14 cellular contexts compared by ENCODE assay signal in the genomic region with DNA sequence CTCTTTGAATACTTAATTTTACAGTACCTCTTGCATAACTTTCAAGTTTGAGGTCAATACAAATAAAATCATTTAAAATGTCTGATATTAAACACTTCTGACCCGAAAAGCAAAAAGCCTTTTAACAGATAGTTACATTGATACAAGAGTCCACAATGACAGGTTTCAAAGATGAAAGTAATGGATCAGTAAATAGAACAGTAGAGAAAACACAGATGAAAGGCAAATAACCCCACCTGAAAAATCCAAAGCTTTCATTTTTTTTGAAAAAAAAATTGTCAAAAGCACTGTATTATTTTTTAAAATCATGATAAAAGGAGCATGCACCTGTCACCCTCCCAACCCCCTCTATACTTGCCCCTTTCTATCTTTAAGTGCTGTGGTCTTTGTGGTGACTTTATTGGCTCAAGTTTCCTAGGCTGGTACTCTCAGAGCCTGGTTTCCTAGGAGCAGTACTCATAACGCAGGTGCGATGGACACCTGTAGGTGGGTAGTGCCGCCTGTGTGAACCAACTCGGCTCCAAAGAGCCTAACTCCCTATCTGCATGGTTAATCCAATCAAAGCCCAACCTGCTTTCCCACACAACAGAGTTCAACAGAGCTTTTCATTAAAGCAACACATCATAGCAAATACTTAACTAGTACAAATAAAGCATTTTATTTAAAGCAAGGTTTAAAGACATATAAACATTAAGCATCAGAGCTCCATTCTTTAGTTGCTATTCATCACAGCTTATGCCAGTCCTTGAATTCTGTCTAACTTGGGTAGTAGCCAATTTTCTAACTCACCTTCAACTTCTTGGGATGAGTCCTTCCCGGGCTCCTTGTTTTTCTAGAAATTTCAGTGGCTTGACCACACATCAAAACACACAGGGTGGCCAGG. TPM values are rescaled to one million over a fixed set of nuclear protein-coding genes. Genes with fewer than 3 reads are reported as not detected.
DNase-seq lines count a peak whose midpoint lies in the region; ATAC-seq and TF ChIP-seq lines count a peak whose summit lies in the region.
"Had no signal": no experiment of that assay in that cellular context is flagged by ENCODE, and none has a peak within 500 bp of the region (broad histone marks: within the 10 kb centered on the region; RNA-seq: fewer than 3 reads in every experiment).

No MANE protein-coding gene starts in this region.

- H3K36me3 ChIP-seq in DND-41 (ENCODE audit: insufficient read depth, low read length) (no peaks in the 10 kb centered on the region), liver (ENCODE audit: control insufficient read depth in 4 of 4, insufficient read depth in 3 of 4, low read depth in 1 of 4, low read length in 3 of 4) (no peaks in the 10 kb centered on the region)
- H3K36me3 ChIP-seq: HAP-1, SJSA1 had no signal

- H3K4me3 ChIP-seq in DND-41 (ENCODE audit: low read depth in 1 of 2, low read length in 2 of 2) (no peak overlapping the region), liver (ENCODE audit: low read depth in 1 of 3, low read length in 3 of 3) (no peak overlapping the region)
- H3K4me3 ChIP-seq: HAP-1, hepatocyte, SJSA1 had no signal

- no peak overlapping the region for H3K9ac ChIP-seq in DND-41 (ENCODE audit: low read depth, low read length)
- no peak overlapping the region for H3K9ac ChIP-seq in liver (ENCODE audit: low read depth in 1 of 2, low read length in 2 of 2)

- H3K4me2 ChIP-seq in DND-41 (ENCODE audit: insufficient read depth, low read length) = peak overlapping the region; percentile 6; the same call in 1 of the 2 replicates
- H3K4me2 ChIP-seq: hepatocyte had no signal

- no peak for TF ChIP-seq CTCF in DND-41 (IDR thresholded peaks at IDR 0.05; ENCODE audit: borderline replicate concordance, extremely low read depth, low read length, poor library complexity, severe bottlenecking)
- no peak for TF ChIP-seq CTCF in liver (IDR thresholded peaks at IDR 0.05; ENCODE audit: low read depth, low read length, missing input control)

- TF ChIP-seq RAD21 in liver (IDR thresholded peaks at IDR 0.05) = no peak

- 70% methylated on average over 6 of the region's 6 CpGs for WGBS in liver

- peak; percentile 83 for DNase-seq in DND-41
- peak; percentile 88 for DNase-seq in NCI-H1105 treated with DMSO at 0.1 percent for 48 hours (lab: John Stamatoyannopoulos, UW)
- DNase-seq in RPMI8226 = peak; percentile 95
- DNase-seq in Ammon's horn (ENCODE audit: low spot score) = no peak
- DNase-seq in DMS 273 (lab: John Stamatoyannopoulos, UW; ENCODE audit: unreplicated experiment) = no peak
- DNase-seq: activated T-cell treated with anti-CD3 and anti-CD28 coated beads, Interleukin-2, amount 50 U/mL, for 1 hour; NCI-H524 treated with DMSO at 0.1 percent for 48 hours had no signal

- peak; percentile 89 for ATAC-seq in DND-41 (ENCODE audit: insufficient read depth, low read depth)
- no peak for ATAC-seq in HG03457 (IDR thresholded peaks at IDR 0.05; ENCODE audit: unreplicated experiment)

- H3K4me1 ChIP-seq in DND-41 (ENCODE audit: insufficient read depth, low read length) (peaks cover 44% of the 10 kb centered on the region), liver (ENCODE audit: control insufficient read depth in 4 of 4, insufficient read depth in 4 of 4, low read length in 3 of 4) (peaks cover 14 to 58% (median 35%) of the 10 kb centered on the region in 4 donors)
- H3K4me1 ChIP-seq: HAP-1 had no signal

- H3K27ac ChIP-seq in DND-41 (ENCODE audit: low read length) = peak overlapping the region; percentile 73
- H3K27ac ChIP-seq in liver (ENCODE audit: low read depth in 1 of 2, low read length in 2 of 2) = peak overlapping the region; percentile 1 to 22
- H3K27ac ChIP-seq: hepatocyte, SJSA1, VCaP had no signal

- H4K20me1 ChIP-seq in DND-41 (ENCODE audit: insufficient read depth, low read length) = no peaks in the 10 kb centered on the region

- H3K27me3 ChIP-seq in DND-41 (ENCODE audit: insufficient read depth, low read length, poor library complexity) (no peaks in the 10 kb centered on the region), liver (ENCODE audit: control insufficient read depth in 4 of 4, insufficient read depth in 4 of 4, low read length in 3 of 4) (no peaks in the 10 kb centered on the region)
- H3K27me3 ChIP-seq: hepatocyte, SJSA1 had no signal

- no peaks in the 10 kb centered on the region for H3K79me2 ChIP-seq in DND-41 (ENCODE audit: insufficient read depth, low read length)
- H3K79me2 ChIP-seq: hepatocyte had no signal

- H2AFZ ChIP-seq in DND-41 (ENCODE audit: low read depth, low read length) = no peak overlapping the region
- H2AFZ ChIP-seq: hepatocyte had no signal

- H3K9me3 ChIP-seq in DND-41 (ENCODE audit: insufficient read depth, low read length, severe bottlenecking) = no peaks in the 10 kb centered on the region
- no peaks in the 10 kb centered on the region for H3K9me3 ChIP-seq in liver (ENCODE audit: control insufficient read depth in 4 of 4, low read length in 3 of 4)
- H3K9me3 ChIP-seq: HAP-1, SJSA1 had no signal

TF ChIP-seq in liver, 16 proteins besides CTCF, POLR2A, EP300 and RAD21:
- no peak for TF ChIP-seq TAF1 (conservative IDR thresholded peaks at IDR 0.05)
- TF ChIP-seq, protein P1, sequence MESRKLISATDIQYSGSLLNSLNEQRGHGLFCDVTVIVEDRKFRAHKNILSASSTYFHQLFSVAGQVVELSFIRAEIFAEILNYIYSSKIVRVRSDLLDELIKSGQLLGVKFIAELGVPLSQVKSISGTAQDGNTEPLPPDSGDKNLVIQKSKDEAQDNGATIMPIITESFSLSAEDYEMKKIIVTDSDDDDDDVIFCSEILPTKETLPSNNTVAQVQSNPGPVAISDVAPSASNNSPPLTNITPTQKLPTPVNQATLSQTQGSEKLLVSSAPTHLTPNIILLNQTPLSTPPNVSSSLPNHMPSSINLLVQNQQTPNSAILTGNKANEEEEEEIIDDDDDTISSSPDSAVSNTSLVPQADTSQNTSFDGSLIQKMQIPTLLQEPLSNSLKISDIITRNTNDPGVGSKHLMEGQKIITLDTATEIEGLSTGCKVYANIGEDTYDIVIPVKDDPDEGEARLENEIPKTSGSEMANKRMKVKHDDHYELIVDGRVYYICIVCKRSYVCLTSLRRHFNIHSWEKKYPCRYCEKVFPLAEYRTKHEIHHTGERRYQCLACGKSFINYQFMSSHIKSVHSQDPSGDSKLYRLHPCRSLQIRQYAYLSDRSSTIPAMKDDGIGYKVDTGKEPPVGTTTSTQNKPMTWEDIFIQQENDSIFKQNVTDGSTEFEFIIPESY (IDR thresholded peaks at IDR 0.05) = no peak
- no peak for TF ChIP-seq EGR1 (IDR thresholded peaks at IDR 0.05; ENCODE audit: low read depth in 2 of 2)
- no peak for TF ChIP-seq YY1 (IDR thresholded peaks at IDR 0.05)
- TF ChIP-seq NR2F2 (IDR thresholded peaks at IDR 0.05) = no peak
- TF ChIP-seq, protein P2, sequence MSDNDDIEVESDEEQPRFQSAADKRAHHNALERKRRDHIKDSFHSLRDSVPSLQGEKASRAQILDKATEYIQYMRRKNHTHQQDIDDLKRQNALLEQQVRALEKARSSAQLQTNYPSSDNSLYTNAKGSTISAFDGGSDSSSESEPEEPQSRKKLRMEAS (IDR thresholded peaks at IDR 0.05) = no peak
- no peak for TF ChIP-seq JUND (IDR thresholded peaks at IDR 0.05)
- TF ChIP-seq, protein P3, sequence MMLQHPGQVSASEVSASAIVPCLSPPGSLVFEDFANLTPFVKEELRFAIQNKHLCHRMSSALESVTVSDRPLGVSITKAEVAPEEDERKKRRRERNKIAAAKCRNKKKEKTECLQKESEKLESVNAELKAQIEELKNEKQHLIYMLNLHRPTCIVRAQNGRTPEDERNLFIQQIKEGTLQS (IDR thresholded peaks at IDR 0.05) = no peak
- no peak for TF ChIP-seq FOXA2 (IDR thresholded peaks at IDR 0.05)
- TF ChIP-seq GABPA (IDR thresholded peaks at IDR 0.05 in 1 of 2, conservative IDR thresholded peaks at IDR 0.05 in 1 of 2) = no peak
- TF ChIP-seq HNF4G (IDR thresholded peaks at IDR 0.05) = no peak
- no peak for TF ChIP-seq RXRA (IDR thresholded peaks at IDR 0.05)
- no peak for TF ChIP-seq SP1 (IDR thresholded peaks at IDR 0.05)
- TF ChIP-seq FOXA1 (IDR thresholded peaks at IDR 0.05) = no peak
- no peak for TF ChIP-seq HNF4A (conservative IDR thresholded peaks at IDR 0.05)
TF ChIP-seq in liver: peak in this region for 0.

RNA-seq across cellular contexts. Expression of a gene that starts 32.3 kb away (rescaled TPM):
- 100 to 1,000 TPM; 136 to 268 TPM for total RNA-seq in liver
- polyA plus RNA-seq in liver = 100 to 1,000 TPM in 1 of 2 donors, 10 to 100 TPM in 1; 60.1 to 126 TPM
- total RNA-seq: lung microvascular endothelial cell had no signal

Comparison
In these comparisons a context has a peak if more than half of its experiments do, and no peak if none do; other contexts are left out.
1. DNase-seq: peak in DND-41 (single experiment), NCI-H1105 treated with DMSO at 0.1 percent for 48 hours (single experiment) and RPMI8226 (single experiment); none in Ammon's horn (single experiment) and DMS 273 (single experiment).